ENCODE assay signal across 1 cellular context in the genomic region with DNA sequence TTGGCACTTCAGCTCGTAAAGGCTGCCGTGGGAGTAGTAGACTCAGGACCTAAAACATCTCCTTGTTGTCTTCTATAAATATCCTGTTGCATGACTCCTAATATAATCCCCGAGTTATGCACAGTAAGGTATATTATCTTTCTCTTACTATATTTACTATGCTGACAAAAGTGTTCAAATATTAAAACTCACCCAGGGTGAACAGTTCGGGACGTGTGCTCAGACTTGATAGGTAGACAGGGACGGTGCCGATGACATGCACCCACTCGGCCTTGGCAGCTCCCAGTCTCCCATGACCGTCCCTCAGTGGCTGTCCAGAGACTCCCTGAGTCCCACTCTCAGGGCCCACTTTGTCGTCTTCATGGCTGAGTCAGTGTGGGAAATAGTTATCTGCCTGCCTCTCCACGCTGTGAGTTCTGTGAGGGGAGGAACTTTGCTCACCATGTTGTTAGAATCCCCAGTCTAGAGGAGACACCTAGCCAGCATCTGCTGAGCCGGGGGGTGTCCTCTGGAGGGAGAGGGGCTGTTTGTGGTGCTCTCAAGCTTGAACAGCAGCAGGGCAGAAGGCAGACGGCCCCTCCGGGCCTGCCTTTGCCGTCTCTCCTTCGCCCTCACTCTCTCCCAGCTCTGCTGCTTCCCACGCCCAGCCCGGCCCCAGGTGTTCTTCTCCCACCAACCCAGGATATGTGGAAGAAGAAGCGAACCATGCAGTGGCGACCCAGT.
TF ChIP-seq lines count a peak whose summit lies in the region.

No MANE protein-coding gene starts in this region.

TF ChIP-seq in IMR-90, 13 proteins besides CTCF, POLR2A, EP300 and RAD21 (continued from another document):
- TF ChIP-seq, protein P1, sequence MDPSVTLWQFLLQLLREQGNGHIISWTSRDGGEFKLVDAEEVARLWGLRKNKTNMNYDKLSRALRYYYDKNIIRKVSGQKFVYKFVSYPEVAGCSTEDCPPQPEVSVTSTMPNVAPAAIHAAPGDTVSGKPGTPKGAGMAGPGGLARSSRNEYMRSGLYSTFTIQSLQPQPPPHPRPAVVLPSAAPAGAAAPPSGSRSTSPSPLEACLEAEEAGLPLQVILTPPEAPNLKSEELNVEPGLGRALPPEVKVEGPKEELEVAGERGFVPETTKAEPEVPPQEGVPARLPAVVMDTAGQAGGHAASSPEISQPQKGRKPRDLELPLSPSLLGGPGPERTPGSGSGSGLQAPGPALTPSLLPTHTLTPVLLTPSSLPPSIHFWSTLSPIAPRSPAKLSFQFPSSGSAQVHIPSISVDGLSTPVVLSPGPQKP (IDR thresholded peaks at IDR 0.05; ENCODE audit: borderline replicate concordance, low read depth, low read length) = no peak
